Comparison of ENCODE assay signal across 9 cellular contexts in the genomic region with DNA sequence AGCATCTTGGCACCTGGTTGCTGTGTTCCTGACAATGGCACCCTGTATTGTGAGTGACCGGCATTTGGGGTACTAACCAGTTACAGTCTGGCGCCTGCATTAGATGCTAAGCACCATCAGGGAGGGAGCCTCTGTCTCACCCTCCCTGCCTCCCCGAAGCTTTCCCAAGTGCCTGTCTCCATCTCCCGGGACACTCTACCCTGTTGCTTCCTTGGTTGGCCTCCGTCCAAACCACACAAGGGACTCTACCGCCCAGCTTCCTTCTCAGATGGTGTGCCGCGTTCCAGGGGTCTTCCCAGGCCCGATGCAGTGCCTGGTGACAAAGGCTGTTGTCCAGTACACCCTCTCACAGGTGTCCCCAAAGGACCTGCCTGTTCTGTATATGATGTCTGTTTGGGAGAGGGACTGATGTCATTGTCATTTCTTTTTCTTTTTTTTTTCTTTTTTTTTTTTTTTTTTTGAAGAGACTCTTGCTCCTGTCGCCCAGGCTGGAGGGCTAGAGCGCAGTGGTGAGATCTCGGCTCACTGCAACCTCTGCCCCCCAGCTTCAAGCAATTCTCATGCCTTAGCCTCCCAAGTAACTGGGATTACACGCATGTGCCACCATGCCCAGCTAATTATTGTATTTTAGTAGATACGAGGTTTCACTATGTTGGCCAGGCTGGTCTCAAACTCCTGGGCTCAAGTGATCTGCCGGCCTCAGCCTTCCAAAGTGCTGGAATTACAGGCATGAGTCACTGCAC. TPM values are rescaled to one million over a fixed set of nuclear protein-coding genes. Genes with fewer than 3 reads are reported as not detected.
DNase-seq lines count a peak whose midpoint lies in the region; ATAC-seq and TF ChIP-seq lines count a peak whose summit lies in the region.
"Had no signal": no experiment of that assay in that cellular context is flagged by ENCODE, and none has a peak within 500 bp of the region (broad histone marks: within the 10 kb centered on the region; RNA-seq: fewer than 3 reads in every experiment).

No MANE protein-coding gene starts in this region.

- peak overlapping the region; percentile 11 for H3K27ac ChIP-seq in stomach smooth muscle (ENCODE audit: low read length)

- no peaks in the 10 kb centered on the region for H3K9me3 Mint-ChIP-seq in activated CD4-positive, alpha-beta T cell treated with anti-CD3 and anti-CD28 coated beads, Interleukin-2, amount 10 ng/mL, durations not matched to agents 24 days and 14 days
- H3K9me3 Mint-ChIP-seq in activated CD8-positive, alpha-beta T cell treated with anti-CD3 and anti-CD28 coated beads for 36 hours = no peaks in the 10 kb centered on the region
- H3K9me3 Mint-ChIP-seq in immature natural killer cell = no peaks in the 10 kb centered on the region

- H3K27me3 Mint-ChIP-seq in activated CD4-positive, alpha-beta T cell treated with anti-CD3 and anti-CD28 coated beads, Interleukin-2, amount 10 ng/mL, durations not matched to agents 24 days and 14 days = no peaks in the 10 kb centered on the region
- no peaks in the 10 kb centered on the region for H3K27me3 Mint-ChIP-seq in activated CD8-positive, alpha-beta T cell treated with anti-CD3 and anti-CD28 coated beads for 36 hours
- H3K27me3 Mint-ChIP-seq in immature natural killer cell (ENCODE audit: low read depth in 3 of 3) = peaks cover 4 to 10% (median 6%) of the 10 kb centered on the region in 3 donors

- peaks cover 19 to 30% of the 10 kb centered on the region in 2 donors for H3K36me3 ChIP-seq in stomach smooth muscle (ENCODE audit: control insufficient read depth in 2 of 2, insufficient read depth in 2 of 2, low read length in 2 of 2)

- no peaks in the 10 kb centered on the region for H3K27me3 ChIP-seq in stomach smooth muscle (ENCODE audit: control insufficient read depth in 1 of 2, insufficient read depth in 2 of 2, low read length in 2 of 2)

- no peaks in the 10 kb centered on the region for H3K9me3 ChIP-seq in stomach smooth muscle (ENCODE audit: control insufficient read depth in 2 of 2, low read length in 2 of 2)

- intact Hi-C loops in activated CD4-positive, alpha-beta T cell treated with anti-CD3 and anti-CD28 coated beads, Interleukin-2, amount 10 ng/mL, durations not matched to agents 24 days and 14 days (cut with micrococcal nuclease) = no loop called here
- intact Hi-C loops in activated CD8-positive, alpha-beta T cell treated with anti-CD3 and anti-CD28 coated beads for 36 hours (cut with micrococcal nuclease) = no loop called here

- ATAC-seq in activated CD8-positive, alpha-beta T cell treated with anti-CD3 and anti-CD28 coated beads for 36 hours = no peak

- no peak overlapping the region for H3K9ac ChIP-seq in stomach smooth muscle (ENCODE audit: low read length in 2 of 2)

- H3K36me3 Mint-ChIP-seq in activated CD4-positive, alpha-beta T cell treated with anti-CD3 and anti-CD28 coated beads, Interleukin-2, amount 10 ng/mL, durations not matched to agents 24 days and 14 days (ENCODE audit: low read depth) = peaks cover 28% of the 10 kb centered on the region
- H3K36me3 Mint-ChIP-seq in activated CD8-positive, alpha-beta T cell treated with anti-CD3 and anti-CD28 coated beads for 36 hours (ENCODE audit: low read depth) = peaks cover 12% of the 10 kb centered on the region
- peaks cover 0 to 26% (median 6%) of the 10 kb centered on the region in 3 donors for H3K36me3 Mint-ChIP-seq in immature natural killer cell

- POLR2A ChIA-PET in activated CD8-positive, alpha-beta T cell treated with anti-CD3 and anti-CD28 coated beads for 36 hours (lab: Charles Lee) = no interaction called here

- peaks cover 49% of the 10 kb centered on the region for H3K4me1 Mint-ChIP-seq in activated CD4-positive, alpha-beta T cell treated with anti-CD3 and anti-CD28 coated beads, Interleukin-2, amount 10 ng/mL, durations not matched to agents 24 days and 14 days
- H3K4me1 Mint-ChIP-seq in activated CD8-positive, alpha-beta T cell treated with anti-CD3 and anti-CD28 coated beads for 36 hours (ENCODE audit: low read depth) = peaks cover 76% of the 10 kb centered on the region
- peaks cover 10 to 19% of the 10 kb centered on the region in 2 donors for H3K4me1 Mint-ChIP-seq in immature natural killer cell

- CTCF ChIA-PET in activated CD8-positive, alpha-beta T cell treated with anti-CD3 and anti-CD28 coated beads for 36 hours (lab: Charles Lee) = interaction anchor here (1.1 to 1.3 kb wide), 3 partner anchors 9 to 40 kb away, joined by 3 to 4 read pairs (median 4); no protein-coding TSS in a partner anchor

- H3K27ac Mint-ChIP-seq in activated CD4-positive, alpha-beta T cell treated with anti-CD3 and anti-CD28 coated beads, Interleukin-2, amount 10 ng/mL, durations not matched to agents 24 days and 14 days = peak overlapping the region; percentile 10
- H3K27ac Mint-ChIP-seq in activated CD8-positive, alpha-beta T cell treated with anti-CD3 and anti-CD28 coated beads for 36 hours = peak overlapping the region; percentile 67
- H3K27ac Mint-ChIP-seq in immature natural killer cell = peak overlapping the region in 1 of 6 donors; percentile 35

- peaks cover 53% of the 10 kb centered on the region for H3K4me1 ChIP-seq in stomach smooth muscle (ENCODE audit: control insufficient read depth, insufficient read depth, low read length)

- DNase-seq in activated CD4-positive, alpha-beta T cell treated with anti-CD3 and anti-CD28 coated beads, Interleukin-2, amount 10 ng/mL, durations not matched to agents 24 days and 14 days = no peak
- DNase-seq in activated CD4-positive, alpha-beta T cell treated with anti-CD3 and anti-CD28 coated beads for 48 hours = no peak
- DNase-seq in activated CD8-positive, alpha-beta T cell treated with anti-CD3 and anti-CD28 coated beads for 36 hours = no peak
- DNase-seq in hepatic stellate cell (ENCODE audit: low spot score) = peak; percentile 60
- no peak for DNase-seq in central memory CD4-positive, alpha-beta T cell
- DNase-seq in NCI-H128 (lab: John Stamatoyannopoulos, UW; ENCODE audit: unreplicated experiment) = no peak
- no peak for DNase-seq in immature natural killer cell
- DNase-seq: activated CD4-positive, alpha-beta T cell treated with anti-CD3 and anti-CD28 coated beads, Interleukin-2, amount 50 U/mL, for 48 hours had no signal

- no peak overlapping the region for H3K4me3 Mint-ChIP-seq in activated CD4-positive, alpha-beta T cell treated with anti-CD3 and anti-CD28 coated beads, Interleukin-2, amount 10 ng/mL, durations not matched to agents 24 days and 14 days
- H3K4me3 Mint-ChIP-seq in activated CD8-positive, alpha-beta T cell treated with anti-CD3 and anti-CD28 coated beads for 36 hours = no peak overlapping the region
- peak overlapping the region in 1 of 5 donors; percentile 48 for H3K4me3 Mint-ChIP-seq in immature natural killer cell

- TF ChIP-seq CTCF in activated CD8-positive, alpha-beta T cell treated with anti-CD3 and anti-CD28 coated beads for 36 hours (IDR thresholded peaks at IDR 0.05) = no peak

- H3K4me3 ChIP-seq in stomach smooth muscle (ENCODE audit: low read length in 2 of 2) = no peak overlapping the region

RNA-seq across cellular contexts. Expression of gene SNN, which starts 6.7 kb away (rescaled TPM):
- total RNA-seq in activated CD4-positive, alpha-beta T cell treated with anti-CD3 and anti-CD28 coated beads, Interleukin-2, amount 10 ng/mL, durations not matched to agents 24 days and 14 days = 8.3 and 9.1 TPM in 2 replicates
- total RNA-seq in activated CD8-positive, alpha-beta T cell treated with anti-CD3 and anti-CD28 coated beads for 36 hours = 1 to 10 TPM; 8.2 to 9.5 TPM
- 10 to 100 TPM in 1 of 3 donors, 1 to 10 TPM in 2; 2.4 to 11.1 (median 4.9) TPM for polyA plus RNA-seq in immature natural killer cell
